Comparison of ENCODE assay signal across 8 cellular contexts in genomic region chr17:77087650-77088454, GRCh38. TPM values are rescaled to one million over a fixed set of nuclear protein-coding genes. Genes with fewer than 3 reads are reported as not detected.
DNase-seq lines count a peak whose midpoint lies in the region; ATAC-seq, FAIRE-seq and TF ChIP-seq lines count a peak whose summit lies in the region.

No MANE protein-coding gene starts in this region.

- H3K4me3 Mint-ChIP-seq in CD14-positive monocyte: peak overlapping the region; percentile 91 to 97

- no peaks in the 10 kb centered on the region for H3K27me3 ChIP-seq in effector memory CD4-positive, alpha-beta T cell (replicated peaks; ENCODE audit: control insufficient read depth, insufficient read depth, low read length, poor library complexity, severe bottlenecking)
- no peaks in the 10 kb centered on the region for H3K27me3 ChIP-seq in neuronal stem cell (ENCODE audit: control insufficient read depth in 3 of 3, insufficient read depth in 3 of 3, low read depth in 1 of 3, low read length in 3 of 3)

- H2BK15ac ChIP-seq in neuronal stem cell (ENCODE audit: low read length): no peak overlapping the region

- no peak for TF ChIP-seq POLR2A in NB4 (IDR thresholded peaks at IDR 0.05; ENCODE audit: extremely low read depth, insufficient read length)
- no peak for TF ChIP-seq POLR2A in GM12892 (IDR thresholded peaks at IDR 0.05; ENCODE audit: low read depth, low read length)

- H3K27ac ChIP-seq in effector memory CD4-positive, alpha-beta T cell (ENCODE audit: insufficient read depth, low read length, poor library complexity, severe bottlenecking): peak overlapping the region; percentile 84
- no peak overlapping the region for H3K27ac ChIP-seq in neuronal stem cell (replicated peaks; ENCODE audit: low read length)

- H3K9me3 Mint-ChIP-seq in CD14-positive monocyte: peaks cover 0 to 11% (median 6%) of the 10 kb centered on the region in 7 donors

- peak overlapping the region; percentile 5 for H3K18ac ChIP-seq in neuronal stem cell (ENCODE audit: low read length)

- no CpG with 5 or more reads among the region's 16 CpGs for WGBS in neuronal stem cell (ENCODE audit: extremely low coverage in 2 of 2, insufficient read length in 2 of 2, insufficient replicate concordance in 1 of 2), 2 donors

- H3K27ac Mint-ChIP-seq in CD14-positive monocyte: peak overlapping the region; percentile 93 to 99 (median 97)

- peaks cover 33% of the 10 kb centered on the region for H3K4me1 Mint-ChIP-seq in CD14-positive monocyte

- no peak overlapping the region for H4K8ac ChIP-seq in neuronal stem cell (ENCODE audit: low read depth, low read length)

- H3K14ac ChIP-seq in neuronal stem cell (ENCODE audit: low read length): no peak overlapping the region

- ATAC-seq in HG02588 (IDR thresholded peaks at IDR 0.05; ENCODE audit: unreplicated experiment): no peak

- H3K4ac ChIP-seq in neuronal stem cell (ENCODE audit: low read length): no peak overlapping the region

- H3K9me3 ChIP-seq in effector memory CD4-positive, alpha-beta T cell (ENCODE audit: control insufficient read depth, low read length): no peaks in the 10 kb centered on the region
- no peaks in the 10 kb centered on the region for H3K9me3 ChIP-seq in neuronal stem cell (replicated peaks in 1 of 2; ENCODE audit: control insufficient read depth in 2 of 2, insufficient read depth in 1 of 2, low read depth in 1 of 2, low read length in 2 of 2)

- TF ChIP-seq CTCF in CD14-positive monocyte (IDR thresholded peaks at IDR 0.05): no peak
- no peak for TF ChIP-seq CTCF in NB4 (IDR thresholded peaks at IDR 0.05; ENCODE audit: low read depth, low read length)

- H3K36me3 ChIP-seq in effector memory CD4-positive, alpha-beta T cell (ENCODE audit: control insufficient read depth, insufficient read depth, low read length): peaks cover 13% of the 10 kb centered on the region
- H3K36me3 ChIP-seq in neuronal stem cell (replicated peaks in 1 of 2; ENCODE audit: control insufficient read depth in 2 of 2, insufficient read depth in 2 of 2, low read length in 2 of 2): peaks cover 12 to 31% of the 10 kb centered on the region in 2 donors

- H3K36me3 Mint-ChIP-seq in CD14-positive monocyte: peaks cover 22 to 34% of the 10 kb centered on the region in 2 donors

- peak overlapping the region; percentile 57 for H3K4me2 ChIP-seq in neuronal stem cell (ENCODE audit: insufficient read depth, low read length, poor library complexity, severe bottlenecking)

- intact Hi-C loops in CD14-positive monocyte (cut with micrococcal nuclease): loop anchor here (1.0 to 2.0 kb wide), 2 partner anchors 11 to 159 kb away; no protein-coding TSS in a partner anchor

- H3K9ac ChIP-seq in neuronal stem cell (ENCODE audit: low read depth, low read length, poor library complexity): no peak overlapping the region

- H2AFZ ChIP-seq in neuronal stem cell (ENCODE audit: low read length): peak overlapping the region; percentile 88

- H2AK5ac ChIP-seq in neuronal stem cell (ENCODE audit: low read depth, low read length): peak overlapping the region; percentile 49

- no peak overlapping the region for H2BK120ac ChIP-seq in neuronal stem cell (ENCODE audit: low read depth, low read length)

- H3K27me3 Mint-ChIP-seq in CD14-positive monocyte (ENCODE audit: low read depth in 3 of 3): peaks cover 11 to 23% (median 23%) of the 10 kb centered on the region in 3 donors

- H3K79me1 ChIP-seq in neuronal stem cell (ENCODE audit: low read depth, low read length): no peaks in the 10 kb centered on the region

- H3K4me3 ChIP-seq in NB4 (ENCODE audit: low read depth, low read length) (peak overlapping the region; percentile 97), neuronal stem cell (ENCODE audit: low read length in 2 of 2) (peak overlapping the region in 1 of 2 donors; percentile 65)
- H3K4me3 ChIP-seq in effector memory CD4-positive, alpha-beta T cell (ENCODE audit: insufficient read depth, low read depth, low read length, poor library complexity, severe bottlenecking): peak overlapping the region; percentile 79

- H3K23ac ChIP-seq in neuronal stem cell (ENCODE audit: low read depth, low read length, poor library complexity): no peak overlapping the region

- no peak overlapping the region for H2BK12ac ChIP-seq in neuronal stem cell (ENCODE audit: low read length)

- no peak overlapping the region for H2BK5ac ChIP-seq in neuronal stem cell (ENCODE audit: low read length)

- H4K91ac ChIP-seq in neuronal stem cell (ENCODE audit: low read depth, low read length, poor library complexity): no peak overlapping the region

- DNase-seq in CD14-positive monocyte (ENCODE audit: low spot score) (no peak), NB4 (ENCODE audit: low read depth) (no peak), neuronal stem cell (ENCODE audit: low spot score) (no peak), HuH-7 (ENCODE audit: low spot score) (no peak), pons (ENCODE audit: low spot score) (no peak), GM12892 (ENCODE audit: insufficient read length) (no peak)
- DNase-seq in effector memory CD4-positive, alpha-beta T cell: no peak

- no peak for FAIRE-seq in GM12892 (lab: Jason Lieb, UNC)

- H3K4me1 ChIP-seq in effector memory CD4-positive, alpha-beta T cell (ENCODE audit: control insufficient read depth, insufficient read depth, low read length, poor library complexity, severe bottlenecking): peaks cover 24% of the 10 kb centered on the region
- peaks cover 4 to 8% of the 10 kb centered on the region in 2 donors for H3K4me1 ChIP-seq in neuronal stem cell (ENCODE audit: control insufficient read depth in 2 of 2, insufficient read depth in 1 of 2, low read depth in 1 of 2, low read length in 2 of 2)

RNA-seq across cellular contexts. Expression of gene SEC14L1, which starts 52.9 kb away (rescaled TPM):
- polyA plus RNA-seq in CD14-positive monocyte: 10 to 100 TPM; 34.1 to 43.2 TPM
- polyA plus RNA-seq in neuronal stem cell (2013, experiment 1 of 2): 103 TPM
- 106 TPM for polyA plus RNA-seq in neuronal stem cell (2013, experiment 2 of 2)
- 29.6 TPM for polyA plus RNA-seq in GM12892 (2012; ENCODE audit: missing spikeins)
